8 cellular contexts compared by ENCODE assay signal in the genomic region with DNA sequence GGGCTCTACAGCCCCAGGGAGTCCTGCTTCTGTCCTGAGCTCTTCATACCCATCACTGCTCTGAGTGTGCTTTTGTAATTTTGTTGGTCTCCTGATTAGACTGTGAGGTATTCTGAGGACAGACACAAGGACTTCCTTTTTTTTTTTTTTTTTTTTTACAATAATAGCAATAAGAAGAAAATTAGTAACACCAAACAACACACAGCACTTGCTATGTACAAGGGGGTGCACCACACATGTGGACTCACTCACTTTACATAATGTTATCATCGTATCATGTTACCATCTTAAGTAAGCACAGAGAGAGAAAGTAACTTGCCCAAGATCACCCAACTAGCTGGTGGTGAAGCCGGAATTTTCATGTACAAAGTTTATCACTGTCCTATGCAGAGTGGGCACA. TPM values are rescaled to one million over a fixed set of nuclear protein-coding genes. Genes with fewer than 3 reads are reported as not detected.
DNase-seq lines count a peak whose midpoint lies in the region; ATAC-seq, FAIRE-seq and TF ChIP-seq lines count a peak whose summit lies in the region.

No MANE protein-coding gene starts in this region.

- no peak overlapping the region for H2AFZ ChIP-seq in astrocyte (ENCODE audit: low read depth, low read length)

- H3K4me3 Mint-ChIP-seq in astrocyte (ENCODE audit: unreplicated experiment): no peak overlapping the region

- peak overlapping the region; percentile 75 for H3K4me2 ChIP-seq in astrocyte (ENCODE audit: low read length)

- DNase-seq in CD1c-positive myeloid dendritic cell (ENCODE audit: extremely low spot score) (peak; percentile 63), HCEC 1CT (peak; percentile 63), astrocyte (ENCODE audit: low read depth) (peak; percentile 53), cerebellar nuclear complex (lab: John Stamatoyannopoulos, UW) (no peak), hypothalamus (lab: John Stamatoyannopoulos, UW) (no peak)

- H3K36me3 Mint-ChIP-seq in astrocyte (ENCODE audit: low read depth, unreplicated experiment): peaks cover 2% of the 10 kb centered on the region

- no peaks in the 10 kb centered on the region for H3K27me3 Mint-ChIP-seq in astrocyte (ENCODE audit: low read depth, unreplicated experiment)

- H3K27ac Mint-ChIP-seq in astrocyte (ENCODE audit: unreplicated experiment): no peak overlapping the region

- H3K27me3 ChIP-seq in astrocyte (ENCODE audit: insufficient read depth, low read length) (no peaks in the 10 kb centered on the region), muscle layer of colon (ENCODE audit: control insufficient read depth in 1 of 2, insufficient read depth in 2 of 2, low read length in 2 of 2) (no peaks in the 10 kb centered on the region)

- no peaks in the 10 kb centered on the region for H3K36me3 ChIP-seq in astrocyte (ENCODE audit: insufficient read depth, low read length)
- no peaks in the 10 kb centered on the region for H3K36me3 ChIP-seq in muscle layer of colon (ENCODE audit: insufficient read depth, low read length)

- H3K9ac ChIP-seq in astrocyte (ENCODE audit: low read length) (peak overlapping the region; percentile 58), muscle layer of colon (ENCODE audit: low read length) (no peak overlapping the region)

- H3K9me3 ChIP-seq in astrocyte (ENCODE audit: insufficient read depth, low read depth, low read length): no peaks in the 10 kb centered on the region
- no peaks in the 10 kb centered on the region for H3K9me3 ChIP-seq in muscle layer of colon (ENCODE audit: low read length)

- FAIRE-seq in astrocyte (lab: Jason Lieb, UNC): no peak

- H3K79me2 ChIP-seq in astrocyte (ENCODE audit: insufficient read depth, low read length): no peaks in the 10 kb centered on the region

- no peaks in the 10 kb centered on the region for H3K9me3 Mint-ChIP-seq in astrocyte (ENCODE audit: unreplicated experiment)

- H4K20me1 ChIP-seq in astrocyte (ENCODE audit: insufficient read depth, low read length): no peaks in the 10 kb centered on the region

- ATAC-seq in GM21423 (IDR thresholded peaks at IDR 0.05; ENCODE audit: unreplicated experiment) (no peak), HG02642 (IDR thresholded peaks at IDR 0.05; ENCODE audit: poor library complexity, unreplicated experiment) (no peak)

- TF ChIP-seq CTCF in astrocyte (IDR thresholded peaks at IDR 0.05; ENCODE audit: insufficient read depth, low read depth, low read length): no peak

- H3K27ac ChIP-seq in astrocyte (ENCODE audit: low read depth, low read length) (no peak overlapping the region), muscle layer of colon (ENCODE audit: low read depth, low read length) (peak overlapping the region; percentile 35)

- H3K4me1 ChIP-seq in astrocyte (ENCODE audit: insufficient read depth, low read length): peaks cover 34% of the 10 kb centered on the region
- peaks cover 59% of the 10 kb centered on the region for H3K4me1 ChIP-seq in muscle layer of colon (ENCODE audit: insufficient read depth, low read length)

- H3K4me1 Mint-ChIP-seq in astrocyte (ENCODE audit: low read depth, unreplicated experiment): peaks cover 27% of the 10 kb centered on the region

- H3K4me3 ChIP-seq in astrocyte (ENCODE audit: insufficient read depth, low read depth, low read length) (peak overlapping the region; percentile 26), muscle layer of colon (ENCODE audit: low read depth in 1 of 2, low read length in 2 of 2) (no peak overlapping the region)

RNA-seq across cellular contexts. Expression of a gene that starts 34.5 kb away (rescaled TPM):
- total RNA-seq in astrocyte: 10.8 and 11.4 TPM in 2 replicates

Comparison
In these comparisons a context has a peak if more than half of its experiments do, and no peak if none do; other contexts are left out.
1. DNase-seq: peak in CD1c-positive myeloid dendritic cell (single experiment), HCEC 1CT (single experiment) and astrocyte (single experiment); none in cerebellar nuclear complex (0 of 2) and hypothalamus (0 of 51).